In the genomic region with DNA sequence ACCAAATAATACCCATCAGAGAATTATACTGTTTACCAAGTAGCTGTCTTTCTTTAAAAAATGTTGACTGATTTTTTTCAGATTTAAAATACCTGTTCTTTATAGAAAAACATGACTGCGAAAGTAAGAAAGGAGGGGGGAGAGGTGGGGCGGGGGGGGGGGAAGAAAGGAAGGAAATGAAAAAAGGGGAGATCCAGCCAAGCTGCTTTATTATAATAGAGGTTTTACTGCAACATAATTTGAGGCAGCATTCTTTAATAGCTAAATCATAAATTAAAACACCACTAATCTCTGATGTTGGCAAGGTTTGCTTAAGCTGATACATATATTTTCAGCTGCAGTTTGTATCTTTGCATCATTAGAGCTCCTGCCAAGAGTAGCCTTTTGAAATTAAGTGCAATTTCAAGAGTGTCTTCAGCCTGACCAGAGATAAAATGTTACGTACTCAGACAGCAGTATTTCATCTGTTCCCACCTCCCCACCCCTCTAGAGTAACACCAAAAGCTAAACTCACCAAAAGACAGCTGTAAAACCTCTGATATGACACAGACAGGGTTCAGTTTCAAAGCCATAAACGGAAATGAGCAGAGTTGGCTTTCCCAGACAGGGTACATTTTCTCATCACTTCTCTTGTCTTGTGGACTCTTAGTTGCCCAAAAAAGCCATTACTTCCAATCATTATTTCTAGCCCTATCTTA, we compare ENCODE assay signal across 8 cellular contexts.
DNase-seq lines count a peak whose midpoint lies in the region; ATAC-seq and TF ChIP-seq lines count a peak whose summit lies in the region.
"Not testable (repeated sequence)": the region's sequence is repeated elsewhere in the genome, so short reads cannot be mapped to it uniquely, and the experiment has no call there.

No MANE protein-coding gene starts in this region.

- not testable (repeated sequence) for DNase-seq in activated CD8-positive, alpha-beta T cell treated with anti-CD3 and anti-CD28 coated beads for 36 hours; Right ventricle myocardium superior; upper lobe of right lung

- not testable (repeated sequence) for H3K27ac ChIP-seq in upper lobe of right lung

- CTCF ChIA-PET in activated CD8-positive, alpha-beta T cell treated with anti-CD3 and anti-CD28 coated beads for 36 hours (lab: Charles Lee): not testable (repeated sequence)

- H3K36me3 ChIP-seq in upper lobe of right lung: not testable (repeated sequence)

- H3K27ac Mint-ChIP-seq in activated CD8-positive, alpha-beta T cell treated with anti-CD3 and anti-CD28 coated beads for 36 hours: not testable (repeated sequence)

- POLR2A ChIA-PET in activated CD8-positive, alpha-beta T cell treated with anti-CD3 and anti-CD28 coated beads for 36 hours (lab: Charles Lee): not testable (repeated sequence)

- not testable (repeated sequence) for TF ChIP-seq CTCF in activated CD8-positive, alpha-beta T cell treated with anti-CD3 and anti-CD28 coated beads for 36 hours (IDR thresholded peaks at IDR 0.05); upper lobe of right lung (IDR thresholded peaks at IDR 0.05)

- not testable (repeated sequence) for H3K36me3 Mint-ChIP-seq in activated CD8-positive, alpha-beta T cell treated with anti-CD3 and anti-CD28 coated beads for 36 hours (ENCODE audit: low read depth)

- not testable (repeated sequence) for H3K9me3 ChIP-seq in upper lobe of right lung

- intact Hi-C loops in activated CD8-positive, alpha-beta T cell treated with anti-CD3 and anti-CD28 coated beads for 36 hours (cut with micrococcal nuclease); Right ventricle myocardium superior (cut with DNase I); upper lobe of right lung (cut with DNase I): not testable (repeated sequence)

- not testable (repeated sequence) for H3K4me1 Mint-ChIP-seq in activated CD8-positive, alpha-beta T cell treated with anti-CD3 and anti-CD28 coated beads for 36 hours (ENCODE audit: low read depth)

- H3K4me3 Mint-ChIP-seq in activated CD8-positive, alpha-beta T cell treated with anti-CD3 and anti-CD28 coated beads for 36 hours: not testable (repeated sequence)

- peak; percentile 66 for ATAC-seq in GM18861 (IDR thresholded peaks at IDR 0.05; ENCODE audit: unreplicated experiment)
- peak; percentile 57 for ATAC-seq in GM19463 (IDR thresholded peaks at IDR 0.05; ENCODE audit: unreplicated experiment)
- peak; percentile 69 for ATAC-seq in GM21786 (IDR thresholded peaks at IDR 0.05; ENCODE audit: unreplicated experiment)
- peak; percentile 90 for ATAC-seq in HG03025 (IDR thresholded peaks at IDR 0.05; ENCODE audit: low FRiP score, unreplicated experiment)
- peak; percentile 85 for ATAC-seq in HG03460 (IDR thresholded peaks at IDR 0.05; ENCODE audit: unreplicated experiment)
- peak; percentile 39 for ATAC-seq in activated CD8-positive, alpha-beta T cell treated with anti-CD3 and anti-CD28 coated beads for 36 hours
- peak; percentile 88 for ATAC-seq in Right ventricle myocardium superior (ENCODE audit: poor library complexity)
- ATAC-seq in upper lobe of right lung: peak; percentile 37

- not testable (repeated sequence) for H3K27me3 Mint-ChIP-seq in activated CD8-positive, alpha-beta T cell treated with anti-CD3 and anti-CD28 coated beads for 36 hours

- H3K27me3 ChIP-seq in upper lobe of right lung: not testable (repeated sequence)

- H3K4me1 ChIP-seq in upper lobe of right lung: not testable (repeated sequence)

- not testable (repeated sequence) for H3K4me3 ChIP-seq in upper lobe of right lung

- H3K9me3 Mint-ChIP-seq in activated CD8-positive, alpha-beta T cell treated with anti-CD3 and anti-CD28 coated beads for 36 hours: not testable (repeated sequence)

Comparison
In these comparisons a context has a peak if more than half of its experiments do, and no peak if none do; other contexts are left out.
1. ATAC-seq: peak in every context shown above with its lines; median percentile 90 in HG03025; 88 in Right ventricle myocardium superior; 85 in HG03460; 69 in GM21786; 66 in GM18861; 57 in GM19463; 39 in activated CD8-positive, alpha-beta T cell treated with anti-CD3 and anti-CD28 coated beads for 36 hours; 37 in upper lobe of right lung.